ENCODE assay signal across 15 cellular contexts in genomic region chr12:100897240-100897639, GRCh38.
DNase-seq lines count a peak whose midpoint lies in the region; FAIRE-seq and TF ChIP-seq lines count a peak whose summit lies in the region.
"Had no signal": no experiment of that assay in that cellular context is flagged by ENCODE, and none has a peak within 500 bp of the region (broad histone marks: within the 10 kb centered on the region; RNA-seq: fewer than 3 reads in every experiment).

No MANE protein-coding gene starts in this region.

- TF ChIP-seq CTCF in GM12865 (IDR thresholded peaks at IDR 0.05; ENCODE audit: insufficient read depth, low read depth, low read length, missing control alignments) (no peak), nephron progenitor cell (IDR thresholded peaks at IDR 0.05) (no peak)

- no peaks in the 10 kb centered on the region for H3K4me1 Mint-ChIP-seq in nephron progenitor cell
- H3K4me1 Mint-ChIP-seq: CD4-positive, CD25-positive, alpha-beta regulatory T cell; GM23338 had no signal

- no peaks in the 10 kb centered on the region for H3K36me3 Mint-ChIP-seq in nephron progenitor cell (ENCODE audit: low read depth)
- H3K36me3 Mint-ChIP-seq: CD4-positive, CD25-positive, alpha-beta regulatory T cell had no signal

- DNase-seq in NCI-H1105 treated with DMSO at 0.1 percent for 48 hours (lab: John Stamatoyannopoulos, UW): peak; percentile 12
- no peak for DNase-seq in NCI-H1105 (lab: John Stamatoyannopoulos, UW)
- DNase-seq in GM12865 (ENCODE audit: low read depth): peak; percentile 1
- DNase-seq in NCI-H524 (lab: John Stamatoyannopoulos, UW): peak; percentile 28 to 76
- peak; percentile 65 for DNase-seq in kidney tubule cell (ENCODE audit: low spot score)
- no peak for DNase-seq in RCC 7860 (ENCODE audit: low spot score)
- no peak for DNase-seq in nephron progenitor cell
- no peak for DNase-seq in nucleus accumbens (lab: John Stamatoyannopoulos, UW)
- DNase-seq: AML-193; CD4-positive, CD25-positive, alpha-beta regulatory T cell; DMS53; H7 had no signal

- peaks cover 3% of the 10 kb centered on the region for H3K27me3 Mint-ChIP-seq in nephron progenitor cell (ENCODE audit: low read depth, poor library complexity)
- H3K27me3 Mint-ChIP-seq: CD4-positive, CD25-positive, alpha-beta regulatory T cell had no signal

- H3K4me3 ChIP-seq in GM12865 (ENCODE audit: low read depth, low read length): no peak overlapping the region
- H3K4me3 ChIP-seq: BLaER1 treated with 17β-estradiol and CSF1 and Interleukin-3, amounts not matched to agents 10 nM and 100 nM; GM23338 had no signal

- no peak overlapping the region for H3K4me3 Mint-ChIP-seq in nephron progenitor cell
- H3K4me3 Mint-ChIP-seq: CD4-positive, CD25-positive, alpha-beta regulatory T cell; GM23338 had no signal

- H3K27ac Mint-ChIP-seq in nephron progenitor cell: no peak overlapping the region
- H3K27ac Mint-ChIP-seq: CD4-positive, CD25-positive, alpha-beta regulatory T cell; GM23338 had no signal

- no peaks in the 10 kb centered on the region for H3K9me3 Mint-ChIP-seq in nephron progenitor cell
- H3K9me3 Mint-ChIP-seq: GM23338 had no signal

- no peak for FAIRE-seq in RCC 7860 (lab: Jason Lieb, UNC)
- FAIRE-seq: GM12891 had no signal

Comparison
In these comparisons a context has a peak if more than half of its experiments do, and no peak if none do; other contexts are left out.
1. DNase-seq: peak in NCI-H1105 treated with DMSO at 0.1 percent for 48 hours (single experiment), GM12865 (single experiment), NCI-H524 (2 of 2) and kidney tubule cell (single experiment); none in NCI-H1105 (single experiment), RCC 7860 (single experiment), nephron progenitor cell (single experiment) and nucleus accumbens (0 of 56).